Comparison of ENCODE assay signal across 8 cellular contexts in genomic region chr15:33194704-33195261, GRCh38. TPM values are rescaled to one million over a fixed set of nuclear protein-coding genes. Genes with fewer than 3 reads are reported as not detected.
DNase-seq lines count a peak whose midpoint lies in the region; ATAC-seq and TF ChIP-seq lines count a peak whose summit lies in the region.

A gene with protein sequence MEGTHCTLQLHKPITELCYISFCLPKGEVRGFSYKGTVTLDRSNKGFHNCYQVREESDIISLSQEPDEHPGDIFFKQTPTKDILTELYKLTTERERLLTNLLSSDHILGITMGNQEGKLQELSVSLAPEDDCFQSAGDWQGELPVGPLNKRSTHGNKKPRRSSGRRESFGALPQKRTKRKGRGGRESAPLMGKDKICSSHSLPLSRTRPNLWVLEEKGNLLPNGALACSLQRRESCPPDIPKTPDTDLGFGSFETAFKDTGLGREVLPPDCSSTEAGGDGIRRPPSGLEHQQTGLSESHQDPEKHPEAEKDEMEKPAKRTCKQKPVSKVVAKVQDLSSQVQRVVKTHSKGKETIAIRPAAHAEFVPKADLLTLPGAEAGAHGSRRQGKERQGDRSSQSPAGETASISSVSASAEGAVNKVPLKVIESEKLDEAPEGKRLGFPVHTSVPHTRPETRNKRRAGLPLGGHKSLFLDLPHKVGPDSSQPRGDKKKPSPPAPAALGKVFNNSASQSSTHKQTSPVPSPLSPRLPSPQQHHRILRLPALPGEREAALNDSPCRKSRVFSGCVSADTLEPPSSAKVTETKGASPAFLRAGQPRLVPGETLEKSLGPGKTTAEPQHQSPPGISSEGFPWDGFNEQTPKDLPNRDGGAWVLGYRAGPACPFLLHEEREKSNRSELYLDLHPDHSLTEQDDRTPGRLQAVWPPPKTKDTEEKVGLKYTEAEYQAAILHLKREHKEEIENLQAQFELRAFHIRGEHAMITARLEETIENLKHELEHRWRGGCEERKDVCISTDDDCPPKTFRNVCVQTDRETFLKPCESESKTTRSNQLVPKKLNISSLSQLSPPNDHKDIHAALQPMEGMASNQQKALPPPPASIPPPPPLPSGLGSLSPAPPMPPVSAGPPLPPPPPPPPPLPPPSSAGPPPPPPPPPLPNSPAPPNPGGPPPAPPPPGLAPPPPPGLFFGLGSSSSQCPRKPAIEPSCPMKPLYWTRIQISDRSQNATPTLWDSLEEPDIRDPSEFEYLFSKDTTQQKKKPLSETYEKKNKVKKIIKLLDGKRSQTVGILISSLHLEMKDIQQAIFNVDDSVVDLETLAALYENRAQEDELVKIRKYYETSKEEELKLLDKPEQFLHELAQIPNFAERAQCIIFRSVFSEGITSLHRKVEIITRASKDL (N-terminal part only) (minus strand): TSS chr15:33194714. CDS start chr15:33154914, 39,800 bp downstream.

- no peak for TF ChIP-seq CTCF in OCI-LY7 (conservative IDR thresholded peaks at IDR 0.05; ENCODE audit: low read length)
- TF ChIP-seq CTCF in esophagus muscularis mucosa (IDR thresholded peaks at IDR 0.05), result no peak

- CTCF ChIA-PET in OCI-LY7 (lab: Charles Lee; ENCODE audit: unreplicated experiment), result interaction anchor here (0.5 kb wide), 1 partner anchor 1780 kb away, joined by 3 read pairs; no protein-coding TSS in a partner anchor

- no peaks in the 10 kb centered on the region for H3K9me3 ChIP-seq in OCI-LY7 (ENCODE audit: low read length)
- no peaks in the 10 kb centered on the region for H3K9me3 ChIP-seq in esophagus muscularis mucosa
- no peaks in the 10 kb centered on the region for H3K9me3 ChIP-seq in mucosa of rectum (ENCODE audit: control insufficient read depth in 2 of 2, low read length in 2 of 2)

- H4K20me1 ChIP-seq in OCI-LY7 (ENCODE audit: insufficient read depth, low read length), result no peaks in the 10 kb centered on the region

- POLR2A ChIA-PET in OCI-LY7 (lab: Charles Lee), result interaction anchor here (0.6 to 1.2 kb wide), 8 partner anchors 8 to 506 kb away, joined by 3 to 7 read pairs (median 3); no protein-coding TSS in a partner anchor

- TF ChIP-seq POLR2A in esophagus muscularis mucosa (IDR thresholded peaks at IDR 0.05; ENCODE audit: low read depth), result no peak

- DNase-seq in Ammon's horn (ENCODE audit: low spot score) (peak; percentile 98), OCI-LY7 (ENCODE audit: low spot score) (peak; percentile 94), activated T-helper 1 cell treated with Interleukin-2 at 50 U/mL for 16 hours (ENCODE audit: low read depth) (peak; percentile 84), esophagus muscularis mucosa (ENCODE audit: extremely low spot score) (peak; percentile 97)
- DNase-seq in stimulated activated CD8-positive, alpha-beta memory T cell treated with anti-CD3 and anti-CD28 coated beads, Interleukin-2, amount 100 ng/mL, for 1 hour (ENCODE audit: low read depth in 2 of 2), result peak; percentile 72 to 80

- no peaks in the 10 kb centered on the region for H3K36me3 ChIP-seq in OCI-LY7 (ENCODE audit: insufficient read depth, low read length)
- no peaks in the 10 kb centered on the region for H3K36me3 ChIP-seq in esophagus muscularis mucosa
- no peaks in the 10 kb centered on the region for H3K36me3 ChIP-seq in mucosa of rectum (ENCODE audit: control insufficient read depth in 2 of 2, insufficient read depth in 2 of 2, low read length in 2 of 2)

- no TSS peak for BruUV-seq in OCI-LY7 (replicated peaks; lab: Mats Ljungman, UMichigan)

- no peak for TF ChIP-seq EP300 in esophagus muscularis mucosa (IDR thresholded peaks at IDR 0.05)

- no peaks in the 10 kb centered on the region for H3K79me2 ChIP-seq in OCI-LY7 (ENCODE audit: insufficient read depth, low read depth, low read length)

- H3K27ac ChIP-seq in OCI-LY7 (ENCODE audit: low read depth, low read length, poor library complexity, severe bottlenecking), result no peak within 1 kb of the TSS
- peak within 1 kb of the TSS; percentile 72 to 79 (median 74) for H3K27ac ChIP-seq in esophagus muscularis mucosa (replicated peaks in 1 of 4)
- peak within 1 kb of the TSS; percentile 64 to 67 for H3K27ac ChIP-seq in mucosa of rectum (ENCODE audit: low read depth in 2 of 2, low read length in 2 of 2)

- under 1% methylated on average over 14 of the region's 39 CpGs for WGBS in esophagus muscularis mucosa

- H3K27me3 ChIP-seq in esophagus muscularis mucosa (no peaks in the 10 kb centered on the region), mucosa of rectum (ENCODE audit: control insufficient read depth in 2 of 2, insufficient read depth in 2 of 2, low read length in 2 of 2) (peaks cover 0 to 6% of the 10 kb centered on the region in 2 donors)

- H3K9ac ChIP-seq in mucosa of rectum (ENCODE audit: low read depth in 1 of 2, low read length in 2 of 2), result peak within 1 kb of the TSS; percentile 52 to 84

- intact Hi-C loops in OCI-LY7 (cut with micrococcal nuclease; ENCODE audit: unreplicated experiment), result no loop called here
- intact Hi-C loops in esophagus muscularis mucosa (cut with DNase I), result no loop called here

- peak within 1 kb of the TSS; percentile 89 for H2AFZ ChIP-seq in OCI-LY7 (ENCODE audit: low read length)

- peak; percentile 95 for ATAC-seq in GM19395 (IDR thresholded peaks at IDR 0.05; ENCODE audit: unreplicated experiment)
- peak; percentile 74 for ATAC-seq in HG03558 (IDR thresholded peaks at IDR 0.05; ENCODE audit: extremely low read depth, unreplicated experiment)

- peak within 1 kb of the TSS; percentile 66 for H3K4me3 ChIP-seq in OCI-LY7 (ENCODE audit: low read depth, low read length, poor library complexity, severe bottlenecking)
- H3K4me3 ChIP-seq in esophagus muscularis mucosa, result peak within 1 kb of the TSS; percentile 57 to 72 (median 62)
- H3K4me3 ChIP-seq in mucosa of rectum (ENCODE audit: low read length in 2 of 2), result peak within 1 kb of the TSS; percentile 86 to 87

- no peaks in the 10 kb centered on the region for H3K9me2 ChIP-seq in OCI-LY7 (ENCODE audit: insufficient read depth, low read length)

- H3K4me1 ChIP-seq in OCI-LY7 (ENCODE audit: insufficient read depth, low read length, poor library complexity, severe bottlenecking), result peaks cover 20% of the 10 kb centered on the region
- peaks cover 0 to 16% (median 12%) of the 10 kb centered on the region in 4 donors for H3K4me1 ChIP-seq in esophagus muscularis mucosa
- peaks cover 4 to 7% of the 10 kb centered on the region in 2 donors for H3K4me1 ChIP-seq in mucosa of rectum (ENCODE audit: control insufficient read depth in 2 of 2, insufficient read depth in 2 of 2, low read length in 2 of 2)

- H3K4me2 ChIP-seq in OCI-LY7 (ENCODE audit: low read length), result peak within 1 kb of the TSS; percentile 74

RNA-seq across cellular contexts. Expression of the gene that starts here (rescaled TPM):
- 1.5 and 3.2 TPM in 2 replicates for total RNA-seq in OCI-LY7 (2014; rRNA removed; shearing (Covaris generic))
- 4.2 and 5.8 TPM in 2 replicates for total RNA-seq in OCI-LY7 (2022)
- 10 to 100 TPM in 2 of 4 donors, 1 to 10 TPM in 2; 4.8 to 12.5 (median 8.6) TPM for total RNA-seq in esophagus muscularis mucosa
